ENCODE assay signal across 8 cellular contexts in genomic region chr19:46634656-46635218, GRCh38. TPM values are rescaled to one million over a fixed set of nuclear protein-coding genes. Genes with fewer than 3 reads are reported as not detected.
A peak's percentile ranks its signal among the peaks of the same experiment; 100 is the strongest.
DNase-seq lines count a peak whose midpoint lies in the region; ATAC-seq and TF ChIP-seq lines count a peak whose summit lies in the region.

No MANE protein-coding gene starts in this region.

- ATAC-seq in Panc1 = no peak
- no peak for ATAC-seq in thoracic aorta (ENCODE audit: insufficient number of reproducible peaks, low FRiP score, low read depth)
- no peak for ATAC-seq in lower lobe of right lung

- no peak for DNase-seq in cardiac muscle cell (ENCODE audit: low read depth in 1 of 2, low spot score in 1 of 2)
- no peak for DNase-seq in cardiac septum (ENCODE audit: low spot score)
- DNase-seq in Panc1 (ENCODE audit: low read depth, low spot score) = no peak
- DNase-seq in fibroblast of the aortic adventitia (ENCODE audit: low read depth) = no peak
- DNase-seq in thoracic aorta (ENCODE audit: low spot score) = no peak
- no peak for DNase-seq in lower lobe of right lung
- no peak for DNase-seq in GM13976 (ENCODE audit: low spot score)
- no peak for DNase-seq in activated effector memory CD4-positive, alpha-beta T cell treated with anti-CD3 and anti-CD28 coated beads, Interleukin-2, amount 50 U/mL, for 16 hours

- POLR2A ChIA-PET in Panc1 (lab: Charles Lee) = no interaction called here

- H3K36me3 ChIP-seq in cardiac muscle cell (no peaks in the 10 kb centered on the region), Panc1 (ENCODE audit: control insufficient read depth, insufficient read depth, low read length) (no peaks in the 10 kb centered on the region), thoracic aorta (no peaks in the 10 kb centered on the region), lower lobe of right lung (no peaks in the 10 kb centered on the region)

- H3K27me3 ChIP-seq in cardiac muscle cell (peaks cover 4% of the 10 kb centered on the region), Panc1 (ENCODE audit: control insufficient read depth, insufficient read depth, low read length) (no peaks in the 10 kb centered on the region), thoracic aorta (replicated peaks; ENCODE audit: insufficient read depth) (no peaks in the 10 kb centered on the region), lower lobe of right lung (ENCODE audit: low read depth) (peaks cover 19% of the 10 kb centered on the region)

- peaks cover 13% of the 10 kb centered on the region for H3K4me1 ChIP-seq in cardiac muscle cell (ENCODE audit: low read depth)
- no peaks in the 10 kb centered on the region; the same call in 1 of the 2 replicates for H3K4me1 ChIP-seq in Panc1 (ENCODE audit: control insufficient read depth, insufficient read depth, low read length)
- peaks cover 15 to 46% of the 10 kb centered on the region in 2 donors for H3K4me1 ChIP-seq in thoracic aorta (ENCODE audit: control insufficient read depth in 1 of 2, low read depth in 2 of 2)
- H3K4me1 ChIP-seq in lower lobe of right lung = peaks cover 39% of the 10 kb centered on the region

- BruUV-seq in Panc1 (replicated peaks; lab: Mats Ljungman, UMichigan) = no TSS peak

- H3K9me3 ChIP-seq in cardiac muscle cell (ENCODE audit: low read depth) (no peaks in the 10 kb centered on the region), Panc1 (ENCODE audit: control insufficient read depth, insufficient read depth, low read depth, low read length) (no peaks in the 10 kb centered on the region), thoracic aorta (no peaks in the 10 kb centered on the region), lower lobe of right lung (no peaks in the 10 kb centered on the region)

- intact Hi-C loops in cardiac septum (cut with DNase I) = no loop called here
- intact Hi-C loops in Panc1 (cut with micrococcal nuclease; ENCODE audit: unreplicated experiment) = no loop called here
- intact Hi-C loops in lower lobe of right lung (cut with DNase I) = no loop called here

- H3K27ac ChIP-seq in cardiac muscle cell (no peak overlapping the region), Panc1 (ENCODE audit: low read length) (no peak overlapping the region), thoracic aorta (no peak overlapping the region), lower lobe of right lung (no peak overlapping the region)

- TF ChIP-seq CTCF in cardiac muscle cell (IDR thresholded peaks at IDR 0.05; ENCODE audit: low read depth, low read length) = no peak
- no peak for TF ChIP-seq CTCF in Panc1 (IDR thresholded peaks at IDR 0.05)
- no peak for TF ChIP-seq CTCF in fibroblast of the aortic adventitia (IDR thresholded peaks at IDR 0.05; ENCODE audit: insufficient read depth, low read length)
- no peak for TF ChIP-seq CTCF in thoracic aorta (IDR thresholded peaks at IDR 0.05)
- TF ChIP-seq CTCF in lower lobe of right lung (IDR thresholded peaks at IDR 0.05) = no peak
- TF ChIP-seq CTCF in GM13976 (IDR thresholded peaks at IDR 0.05; ENCODE audit: borderline replicate concordance, control extremely low read depth, extremely low read depth, insufficient read depth, missing control alignments) = no peak

- peak overlapping the region; percentile 25 for H3K4me3 ChIP-seq in cardiac muscle cell
- peak overlapping the region; percentile 26 to 34 for H3K4me3 ChIP-seq in Panc1 (ENCODE audit: low read depth in 2 of 2, low read length in 2 of 2)
- peak overlapping the region; percentile 44 for H3K4me3 ChIP-seq in fibroblast of the aortic adventitia (ENCODE audit: low read depth, low read length)
- H3K4me3 ChIP-seq in thoracic aorta = peak overlapping the region; percentile 71
- no peak overlapping the region for H3K4me3 ChIP-seq in lower lobe of right lung

- CTCF ChIA-PET in Panc1 (lab: Charles Lee) = interaction anchor here (0.6 kb wide), 1 partner anchor 12 kb away, joined by 5 read pairs; no protein-coding TSS in a partner anchor

- in situ Hi-C loops in Panc1 (cut with HindIII; ENCODE audit: low pct_unique_long_range_greater_than_20kb, low sequenced_read_pairs) (no loop called here), GM13976 (cut with MboI; ENCODE audit: low sequenced_read_pairs, unreplicated experiment) (no loop called here)

RNA-seq across cellular contexts. Expression of gene GNG8, which starts 1.3 kb away (rescaled TPM):
- total RNA-seq in cardiac muscle cell (not detected in 2 replicates), cardiac septum (not detected), Panc1 (2021; ENCODE audit: unreplicated experiment) (not detected), fibroblast of the aortic adventitia (ENCODE audit: low replicate concordance) (not detected in 2 replicates), thoracic aorta (not detected), lower lobe of right lung (not detected)
- 6.8 and 16.2 TPM in 2 replicates for polyA plus RNA-seq in cardiac muscle cell
- not detected for polyA plus RNA-seq in Panc1 (2012; ENCODE audit: insufficient read length)

RNA-seq across cellular contexts. Expression of gene PTGIR, which starts 9.8 kb away (rescaled TPM):
- 0.12 and 0.35 TPM in 2 replicates for total RNA-seq in cardiac muscle cell
- polyA plus RNA-seq in cardiac muscle cell = 0.82 TPM in 1 of 2 replicates, not detected in the other
- 8.6 TPM for total RNA-seq in cardiac septum
- 0.08 TPM for total RNA-seq in Panc1 (2021; ENCODE audit: unreplicated experiment)
- polyA plus RNA-seq in Panc1 (2012; ENCODE audit: insufficient read length) = not detected
- 11.4 and 23.2 TPM in 2 replicates for total RNA-seq in fibroblast of the aortic adventitia (ENCODE audit: low replicate concordance)
- total RNA-seq in thoracic aorta = 100 to 1,000 TPM; 106 to 207 TPM
- 6.9 TPM for total RNA-seq in lower lobe of right lung

RNA-seq across cellular contexts. Expression of gene DACT3, which starts 26.2 kb away (rescaled TPM):
- total RNA-seq in cardiac muscle cell (115 and 142 TPM in 2 replicates), cardiac septum (23.8 TPM), Panc1 (2021; ENCODE audit: unreplicated experiment) (1.0 TPM), fibroblast of the aortic adventitia (ENCODE audit: low replicate concordance) (5.1 and 17.5 TPM in 2 replicates), thoracic aorta (100 to 1,000 TPM; 118 to 138 TPM), lower lobe of right lung (4.9 TPM)
- 107 and 153 TPM in 2 replicates for polyA plus RNA-seq in cardiac muscle cell
- 0.44 TPM for polyA plus RNA-seq in Panc1 (2012; ENCODE audit: insufficient read length)

RNA-seq across cellular contexts. Expression of gene CALM3, which starts 33.6 kb away (rescaled TPM):
- total RNA-seq in cardiac muscle cell (414 and 867 TPM in 2 replicates), cardiac septum (271 TPM), Panc1 (2021; ENCODE audit: unreplicated experiment) (212 TPM), fibroblast of the aortic adventitia (ENCODE audit: low replicate concordance) (112 and 210 TPM in 2 replicates), thoracic aorta (100 to 1,000 TPM; 181 to 202 TPM), lower lobe of right lung (155 TPM)
- polyA plus RNA-seq in cardiac muscle cell = 412 and 576 TPM in 2 replicates
- 249 TPM for polyA plus RNA-seq in Panc1 (2012; ENCODE audit: insufficient read length)
